ENCODE assay signal across 1 cellular context in the genomic region with DNA sequence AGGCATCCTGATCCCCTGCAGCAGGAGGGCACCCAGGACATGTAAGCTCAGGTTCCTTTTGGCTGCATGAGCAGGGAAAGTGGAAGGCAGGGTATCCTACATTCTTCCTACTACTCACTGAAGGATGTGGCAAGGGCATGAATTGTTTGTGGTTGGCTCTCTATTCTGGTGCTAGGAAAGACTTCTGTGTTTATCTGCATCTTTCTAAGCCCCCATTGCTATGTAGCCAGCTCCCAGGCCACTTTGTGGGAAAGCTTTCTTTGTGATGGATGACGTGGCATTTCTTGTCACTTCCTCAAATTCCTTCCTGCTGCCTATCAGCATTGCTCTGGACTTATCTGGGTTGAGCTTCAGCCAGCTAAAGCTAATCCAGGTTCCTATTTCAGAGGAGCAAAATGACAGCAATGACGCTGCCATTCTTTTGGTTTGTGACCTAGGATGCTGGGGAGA.
TF ChIP-seq lines count a peak whose summit lies in the region.

No MANE protein-coding gene starts in this region.

TF ChIP-seq in K562, 482 proteins besides CTCF, POLR2A, EP300 and RAD21 (continued from another document and continues in another):
- TF ChIP-seq, protein P1, sequence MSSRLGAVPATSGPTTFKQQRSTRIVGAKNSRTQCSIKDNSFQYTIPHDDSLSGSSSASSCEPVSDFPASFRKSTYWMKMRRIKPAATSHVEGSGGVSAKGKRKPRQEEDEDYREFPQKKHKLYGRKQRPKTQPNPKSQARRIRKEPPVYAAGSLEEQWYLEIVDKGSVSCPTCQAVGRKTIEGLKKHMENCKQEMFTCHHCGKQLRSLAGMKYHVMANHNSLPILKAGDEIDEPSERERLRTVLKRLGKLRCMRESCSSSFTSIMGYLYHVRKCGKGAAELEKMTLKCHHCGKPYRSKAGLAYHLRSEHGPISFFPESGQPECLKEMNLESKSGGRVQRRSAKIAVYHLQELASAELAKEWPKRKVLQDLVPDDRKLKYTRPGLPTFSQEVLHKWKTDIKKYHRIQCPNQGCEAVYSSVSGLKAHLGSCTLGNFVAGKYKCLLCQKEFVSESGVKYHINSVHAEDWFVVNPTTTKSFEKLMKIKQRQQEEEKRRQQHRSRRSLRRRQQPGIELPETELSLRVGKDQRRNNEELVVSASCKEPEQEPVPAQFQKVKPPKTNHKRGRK (tag; IDR thresholded peaks at IDR 0.05): no peak
- TF ChIP-seq TBP (optimal IDR thresholded peaks at IDR 0.05; ENCODE audit: low read depth, low read length): no peak
- no peak for TF ChIP-seq POLR3A (IDR thresholded peaks at IDR 0.05; ENCODE audit: borderline replicate concordance, extremely low read depth, insufficient read depth, insufficient read length)
- TF ChIP-seq RUNX1 (IDR thresholded peaks at IDR 0.05; ENCODE audit: low read depth): 0 out of 2 replicates have a peak, but pooled peaks have one; percentile 43
- 0 out of 2 replicates have a peak, but pooled peaks have one; percentile 24 for TF ChIP-seq ZNF175 (CRISPR knock-in tag; IDR thresholded peaks at IDR 0.05; ENCODE audit: low read depth)
- TF ChIP-seq SMAD3 (CRISPR knock-in tag; conservative IDR thresholded peaks at IDR 0.05): no peak; the same call in 1 of the 2 replicates
- TF ChIP-seq, protein P2, sequence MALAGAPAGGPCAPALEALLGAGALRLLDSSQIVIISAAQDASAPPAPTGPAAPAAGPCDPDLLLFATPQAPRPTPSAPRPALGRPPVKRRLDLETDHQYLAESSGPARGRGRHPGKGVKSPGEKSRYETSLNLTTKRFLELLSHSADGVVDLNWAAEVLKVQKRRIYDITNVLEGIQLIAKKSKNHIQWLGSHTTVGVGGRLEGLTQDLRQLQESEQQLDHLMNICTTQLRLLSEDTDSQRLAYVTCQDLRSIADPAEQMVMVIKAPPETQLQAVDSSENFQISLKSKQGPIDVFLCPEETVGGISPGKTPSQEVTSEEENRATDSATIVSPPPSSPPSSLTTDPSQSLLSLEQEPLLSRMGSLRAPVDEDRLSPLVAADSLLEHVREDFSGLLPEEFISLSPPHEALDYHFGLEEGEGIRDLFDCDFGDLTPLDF (CRISPR knock-in tag; IDR thresholded peaks at IDR 0.05): no peak
- TF ChIP-seq GABPB1 (CRISPR knock-in tag; IDR thresholded peaks at IDR 0.05): no peak
- TF ChIP-seq, protein P3, sequence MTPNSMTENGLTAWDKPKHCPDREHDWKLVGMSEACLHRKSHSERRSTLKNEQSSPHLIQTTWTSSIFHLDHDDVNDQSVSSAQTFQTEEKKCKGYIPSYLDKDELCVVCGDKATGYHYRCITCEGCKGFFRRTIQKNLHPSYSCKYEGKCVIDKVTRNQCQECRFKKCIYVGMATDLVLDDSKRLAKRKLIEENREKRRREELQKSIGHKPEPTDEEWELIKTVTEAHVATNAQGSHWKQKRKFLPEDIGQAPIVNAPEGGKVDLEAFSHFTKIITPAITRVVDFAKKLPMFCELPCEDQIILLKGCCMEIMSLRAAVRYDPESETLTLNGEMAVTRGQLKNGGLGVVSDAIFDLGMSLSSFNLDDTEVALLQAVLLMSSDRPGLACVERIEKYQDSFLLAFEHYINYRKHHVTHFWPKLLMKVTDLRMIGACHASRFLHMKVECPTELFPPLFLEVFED (CRISPR knock-in tag; conservative IDR thresholded peaks at IDR 0.05): no peak
- no peak for TF ChIP-seq XRCC3 (IDR thresholded peaks at IDR 0.05)
- no peak for TF ChIP-seq ZNF24 (IDR thresholded peaks at IDR 0.05)
- TF ChIP-seq RBFOX2 (IDR thresholded peaks at IDR 0.05; ENCODE audit: low read depth, low read length): no peak
- peak; percentile 99 for TF ChIP-seq NFE2L1 (tag; IDR thresholded peaks at IDR 0.05; ENCODE audit: borderline replicate concordance, low read depth)
- no peak for TF ChIP-seq SRSF7 (optimal IDR thresholded peaks at IDR 0.05; ENCODE audit: low read depth, low read length)
- TF ChIP-seq TAF7 (tag; IDR thresholded peaks at IDR 0.05): no peak
- no peak for TF ChIP-seq PTRF (tag; IDR thresholded peaks at IDR 0.05)
- no peak for TF ChIP-seq NUFIP1 (IDR thresholded peaks at IDR 0.05; ENCODE audit: partially characterized antibody)
- no peak for TF ChIP-seq POLR2G (IDR thresholded peaks at IDR 0.05; ENCODE audit: low read depth, low read length)
- TF ChIP-seq, protein P4, sequence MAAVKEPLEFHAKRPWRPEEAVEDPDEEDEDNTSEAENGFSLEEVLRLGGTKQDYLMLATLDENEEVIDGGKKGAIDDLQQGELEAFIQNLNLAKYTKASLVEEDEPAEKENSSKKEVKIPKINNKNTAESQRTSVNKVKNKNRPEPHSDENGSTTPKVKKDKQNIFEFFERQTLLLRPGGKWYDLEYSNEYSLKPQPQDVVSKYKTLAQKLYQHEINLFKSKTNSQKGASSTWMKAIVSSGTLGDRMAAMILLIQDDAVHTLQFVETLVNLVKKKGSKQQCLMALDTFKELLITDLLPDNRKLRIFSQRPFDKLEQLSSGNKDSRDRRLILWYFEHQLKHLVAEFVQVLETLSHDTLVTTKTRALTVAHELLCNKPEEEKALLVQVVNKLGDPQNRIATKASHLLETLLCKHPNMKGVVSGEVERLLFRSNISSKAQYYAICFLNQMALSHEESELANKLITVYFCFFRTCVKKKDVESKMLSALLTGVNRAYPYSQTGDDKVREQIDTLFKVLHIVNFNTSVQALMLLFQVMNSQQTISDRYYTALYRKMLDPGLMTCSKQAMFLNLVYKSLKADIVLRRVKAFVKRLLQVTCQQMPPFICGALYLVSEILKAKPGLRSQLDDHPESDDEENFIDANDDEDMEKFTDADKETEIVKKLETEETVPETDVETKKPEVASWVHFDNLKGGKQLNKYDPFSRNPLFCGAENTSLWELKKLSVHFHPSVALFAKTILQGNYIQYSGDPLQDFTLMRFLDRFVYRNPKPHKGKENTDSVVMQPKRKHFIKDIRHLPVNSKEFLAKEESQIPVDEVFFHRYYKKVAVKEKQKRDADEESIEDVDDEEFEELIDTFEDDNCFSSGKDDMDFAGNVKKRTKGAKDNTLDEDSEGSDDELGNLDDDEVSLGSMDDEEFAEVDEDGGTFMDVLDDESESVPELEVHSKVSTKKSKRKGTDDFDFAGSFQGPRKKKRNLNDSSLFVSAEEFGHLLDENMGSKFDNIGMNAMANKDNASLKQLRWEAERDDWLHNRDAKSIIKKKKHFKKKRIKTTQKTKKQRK (IDR thresholded peaks at IDR 0.05; ENCODE audit: borderline replicate concordance, low read depth, low read length): no peak
- TF ChIP-seq TEAD1 (CRISPR knock-in tag; IDR thresholded peaks at IDR 0.05): peak; percentile 82 to 93; a peak in 2 of 4 replicates
- no peak for TF ChIP-seq SAP30 (IDR thresholded peaks at IDR 0.05; ENCODE audit: borderline replicate concordance, insufficient read depth, low read depth, low read length, poor library complexity, severe bottlenecking)
- no peak for TF ChIP-seq CSDE1 (IDR thresholded peaks at IDR 0.05)
- TF ChIP-seq, protein P5, sequence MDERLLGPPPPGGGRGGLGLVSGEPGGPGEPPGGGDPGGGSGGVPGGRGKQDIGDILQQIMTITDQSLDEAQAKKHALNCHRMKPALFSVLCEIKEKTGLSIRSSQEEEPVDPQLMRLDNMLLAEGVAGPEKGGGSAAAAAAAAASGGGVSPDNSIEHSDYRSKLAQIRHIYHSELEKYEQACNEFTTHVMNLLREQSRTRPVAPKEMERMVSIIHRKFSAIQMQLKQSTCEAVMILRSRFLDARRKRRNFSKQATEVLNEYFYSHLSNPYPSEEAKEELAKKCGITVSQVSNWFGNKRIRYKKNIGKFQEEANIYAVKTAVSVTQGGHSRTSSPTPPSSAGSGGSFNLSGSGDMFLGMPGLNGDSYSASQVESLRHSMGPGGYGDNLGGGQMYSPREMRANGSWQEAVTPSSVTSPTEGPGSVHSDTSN (CRISPR knock-in tag; IDR thresholded peaks at IDR 0.05; ENCODE audit: low read depth): no peak
- TF ChIP-seq, protein P5 (tag; conservative IDR thresholded peaks at IDR 0.05; ENCODE audit: low read depth): peak; percentile 83
- TF ChIP-seq GATA2 (CRISPR knock-in tag; IDR thresholded peaks at IDR 0.05): peak; percentile 87
- no peak; the same call in 1 of the 2 replicates for TF ChIP-seq ZNF197 (CRISPR knock-in tag; IDR thresholded peaks at IDR 0.05; ENCODE audit: low read depth)
- TF ChIP-seq CBX3 (IDR thresholded peaks at IDR 0.05; ENCODE audit: borderline replicate concordance in 1 of 2, low read length in 2 of 2): no peak; a peak in 1 of 3 replicates
- no peak for TF ChIP-seq ZNF134 (CRISPR knock-in tag; conservative IDR thresholded peaks at IDR 0.05)
- TF ChIP-seq, protein P6, sequence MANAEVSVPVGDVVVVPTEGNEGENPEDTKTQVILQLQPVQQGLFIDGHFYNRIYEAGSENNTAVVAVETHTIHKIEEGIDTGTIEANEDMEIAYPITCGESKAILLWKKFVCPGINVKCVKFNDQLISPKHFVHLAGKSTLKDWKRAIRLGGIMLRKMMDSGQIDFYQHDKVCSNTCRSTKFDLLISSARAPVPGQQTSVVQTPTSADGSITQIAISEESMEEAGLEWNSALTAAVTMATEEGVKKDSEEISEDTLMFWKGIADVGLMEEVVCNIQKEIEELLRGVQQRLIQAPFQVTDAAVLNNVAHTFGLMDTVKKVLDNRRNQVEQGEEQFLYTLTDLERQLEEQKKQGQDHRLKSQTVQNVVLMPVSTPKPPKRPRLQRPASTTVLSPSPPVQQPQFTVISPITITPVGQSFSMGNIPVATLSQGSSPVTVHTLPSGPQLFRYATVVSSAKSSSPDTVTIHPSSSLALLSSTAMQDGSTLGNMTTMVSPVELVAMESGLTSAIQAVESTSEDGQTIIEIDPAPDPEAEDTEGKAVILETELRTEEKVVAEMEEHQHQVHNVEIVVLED (CRISPR knock-in tag; IDR thresholded peaks at IDR 0.05): no peak
- TF ChIP-seq NCOA6 (IDR thresholded peaks at IDR 0.05): no peak
- TF ChIP-seq, protein P7, sequence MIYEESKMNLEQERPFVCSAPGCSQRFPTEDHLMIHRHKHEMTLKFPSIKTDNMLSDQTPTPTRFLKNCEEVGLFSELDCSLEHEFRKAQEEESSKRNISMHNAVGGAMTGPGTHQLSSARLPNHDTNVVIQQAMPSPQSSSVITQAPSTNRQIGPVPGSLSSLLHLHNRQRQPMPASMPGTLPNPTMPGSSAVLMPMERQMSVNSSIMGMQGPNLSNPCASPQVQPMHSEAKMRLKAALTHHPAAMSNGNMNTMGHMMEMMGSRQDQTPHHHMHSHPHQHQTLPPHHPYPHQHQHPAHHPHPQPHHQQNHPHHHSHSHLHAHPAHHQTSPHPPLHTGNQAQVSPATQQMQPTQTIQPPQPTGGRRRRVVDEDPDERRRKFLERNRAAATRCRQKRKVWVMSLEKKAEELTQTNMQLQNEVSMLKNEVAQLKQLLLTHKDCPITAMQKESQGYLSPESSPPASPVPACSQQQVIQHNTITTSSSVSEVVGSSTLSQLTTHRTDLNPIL (CRISPR knock-in tag; IDR thresholded peaks at IDR 0.05): no peak
- TF ChIP-seq CBX1 (IDR thresholded peaks at IDR 0.05; ENCODE audit: low read depth): no peak
- TF ChIP-seq, protein P8, sequence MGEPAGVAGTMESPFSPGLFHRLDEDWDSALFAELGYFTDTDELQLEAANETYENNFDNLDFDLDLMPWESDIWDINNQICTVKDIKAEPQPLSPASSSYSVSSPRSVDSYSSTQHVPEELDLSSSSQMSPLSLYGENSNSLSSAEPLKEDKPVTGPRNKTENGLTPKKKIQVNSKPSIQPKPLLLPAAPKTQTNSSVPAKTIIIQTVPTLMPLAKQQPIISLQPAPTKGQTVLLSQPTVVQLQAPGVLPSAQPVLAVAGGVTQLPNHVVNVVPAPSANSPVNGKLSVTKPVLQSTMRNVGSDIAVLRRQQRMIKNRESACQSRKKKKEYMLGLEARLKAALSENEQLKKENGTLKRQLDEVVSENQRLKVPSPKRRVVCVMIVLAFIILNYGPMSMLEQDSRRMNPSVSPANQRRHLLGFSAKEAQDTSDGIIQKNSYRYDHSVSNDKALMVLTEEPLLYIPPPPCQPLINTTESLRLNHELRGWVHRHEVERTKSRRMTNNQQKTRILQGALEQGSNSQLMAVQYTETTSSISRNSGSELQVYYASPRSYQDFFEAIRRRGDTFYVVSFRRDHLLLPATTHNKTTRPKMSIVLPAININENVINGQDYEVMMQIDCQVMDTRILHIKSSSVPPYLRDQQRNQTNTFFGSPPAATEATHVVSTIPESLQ (CRISPR knock-in tag; IDR thresholded peaks at IDR 0.05): no peak
- TF ChIP-seq HNRNPLL (IDR thresholded peaks at IDR 0.05; ENCODE audit: low read depth, low read length, poor library complexity, severe bottlenecking): no peak
- no peak for TF ChIP-seq ASH1L (IDR thresholded peaks at IDR 0.05; ENCODE audit: borderline replicate concordance, low read depth, partially characterized antibody)
- peak; percentile 71; the same call in 1 of the 2 replicates for TF ChIP-seq TEAD2 (tag; IDR thresholded peaks at IDR 0.05)
- TF ChIP-seq NCOR1 (IDR thresholded peaks at IDR 0.05): peak; percentile 80
- TF ChIP-seq BRD4 (IDR thresholded peaks at IDR 0.05): no peak; the same call in 1 of the 2 replicates
- no peak for TF ChIP-seq KAT8 (IDR thresholded peaks at IDR 0.05; ENCODE audit: low read depth)
- TF ChIP-seq HDAC3 (IDR thresholded peaks at IDR 0.05; ENCODE audit: borderline replicate concordance, partially characterized antibody): peak; percentile 48
- TF ChIP-seq HDAC8 (tag; IDR thresholded peaks at IDR 0.05): no peak
- TF ChIP-seq ELF2 (CRISPR knock-in tag; IDR thresholded peaks at IDR 0.05): peak; percentile 70; the same call in 1 of the 2 replicates
- TF ChIP-seq, protein P9, sequence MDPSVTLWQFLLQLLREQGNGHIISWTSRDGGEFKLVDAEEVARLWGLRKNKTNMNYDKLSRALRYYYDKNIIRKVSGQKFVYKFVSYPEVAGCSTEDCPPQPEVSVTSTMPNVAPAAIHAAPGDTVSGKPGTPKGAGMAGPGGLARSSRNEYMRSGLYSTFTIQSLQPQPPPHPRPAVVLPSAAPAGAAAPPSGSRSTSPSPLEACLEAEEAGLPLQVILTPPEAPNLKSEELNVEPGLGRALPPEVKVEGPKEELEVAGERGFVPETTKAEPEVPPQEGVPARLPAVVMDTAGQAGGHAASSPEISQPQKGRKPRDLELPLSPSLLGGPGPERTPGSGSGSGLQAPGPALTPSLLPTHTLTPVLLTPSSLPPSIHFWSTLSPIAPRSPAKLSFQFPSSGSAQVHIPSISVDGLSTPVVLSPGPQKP (CRISPR knock-in tag; IDR thresholded peaks at IDR 0.05): no peak
- TF ChIP-seq TAL1 (IDR thresholded peaks at IDR 0.05): peak; percentile 74
- no peak for TF ChIP-seq BRD9 (IDR thresholded peaks at IDR 0.05; ENCODE audit: low read depth, partially characterized antibody)
- TF ChIP-seq ARID1B (IDR thresholded peaks at IDR 0.05): peak; percentile 95
- peak; percentile 45 to 55; a peak in 2 of 4 replicates for TF ChIP-seq FOXK2 (conservative IDR thresholded peaks at IDR 0.05 in 1 of 2, IDR thresholded peaks at IDR 0.05 in 1 of 2; ENCODE audit: low read depth in 2 of 2)
- TF ChIP-seq, protein P10, sequence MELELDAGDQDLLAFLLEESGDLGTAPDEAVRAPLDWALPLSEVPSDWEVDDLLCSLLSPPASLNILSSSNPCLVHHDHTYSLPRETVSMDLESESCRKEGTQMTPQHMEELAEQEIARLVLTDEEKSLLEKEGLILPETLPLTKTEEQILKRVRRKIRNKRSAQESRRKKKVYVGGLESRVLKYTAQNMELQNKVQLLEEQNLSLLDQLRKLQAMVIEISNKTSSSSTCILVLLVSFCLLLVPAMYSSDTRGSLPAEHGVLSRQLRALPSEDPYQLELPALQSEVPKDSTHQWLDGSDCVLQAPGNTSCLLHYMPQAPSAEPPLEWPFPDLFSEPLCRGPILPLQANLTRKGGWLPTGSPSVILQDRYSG (tag; conservative IDR thresholded peaks at IDR 0.05; ENCODE audit: low read depth): peak; percentile 98
